21 cellular contexts compared by ENCODE assay signal in the genomic region with DNA sequence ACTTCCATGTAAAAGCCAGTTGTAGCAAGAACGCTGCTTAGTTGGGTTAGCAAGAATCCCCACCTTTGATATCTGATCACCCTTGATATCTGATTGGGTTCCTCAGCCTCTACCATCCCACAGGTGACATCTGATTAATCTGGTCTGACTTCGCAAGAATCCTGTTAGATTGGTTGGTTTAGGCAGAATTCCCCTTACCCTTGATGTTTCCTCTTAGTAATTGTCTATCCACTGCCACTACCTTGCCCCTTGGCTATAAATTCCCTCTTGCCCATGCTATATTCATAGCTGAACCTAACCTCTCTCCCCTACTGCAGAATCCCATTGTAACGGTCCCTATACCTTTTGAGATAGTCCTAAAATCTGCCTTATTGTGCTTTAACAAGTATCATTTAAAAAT.
"Had no signal": no experiment of that assay in that cellular context is flagged by ENCODE, and none has a peak within 500 bp of the region (broad histone marks: within the 10 kb centered on the region; RNA-seq: fewer than 3 reads in every experiment).

No MANE protein-coding gene starts in this region.

- H3K9me3 Mint-ChIP-seq: naive B cell; nephron; stimulated activated effector memory CD8-positive, alpha-beta T cell treated with anti-CD3 and anti-CD28 coated beads, Interleukin-12 subunit alpha, Interleukin-12 subunit beta, amount 100 ng/mL, for 72 hours; stimulated activated naive CD8-positive, alpha-beta T cell treated with anti-CD3 and anti-CD28 coated beads, Interleukin-15, Interleukin-2, amounts not matched to agents 100 ng/mL and 50 ng/mL, for 24 hours had no signal

- H3K36me3 Mint-ChIP-seq: naive B cell had no signal

- H3K9me3 ChIP-seq: esophagus muscularis mucosa, gastroesophageal sphincter, left ventricle myocardium inferior, lower lobe of right lung, psoas muscle, right lobe of liver, thoracic aorta, transverse colon had no signal

- H3K27me3 Mint-ChIP-seq: naive B cell; stimulated activated naive CD8-positive, alpha-beta T cell treated with anti-CD3 and anti-CD28 coated beads, Interleukin-15, Interleukin-2, amounts not matched to agents 100 ng/mL and 50 ng/mL, for 24 hours had no signal

- H3K4me1 ChIP-seq: right lobe of liver had no signal

- H3K27me3 ChIP-seq: dorsolateral prefrontal cortex, esophagus muscularis mucosa, gastroesophageal sphincter, right lobe of liver, transverse colon had no signal

- H3K36me3 ChIP-seq: gastroesophageal sphincter, lower lobe of right lung, right lobe of liver, thoracic aorta, transverse colon had no signal

- H3K27ac Mint-ChIP-seq: naive B cell; nephron; stimulated activated naive CD8-positive, alpha-beta T cell treated with anti-CD3 and anti-CD28 coated beads, Interleukin-15, Interleukin-2, amounts not matched to agents 100 ng/mL and 50 ng/mL, for 24 hours had no signal

- H3K4me3 ChIP-seq: dorsolateral prefrontal cortex, esophagus muscularis mucosa, gastroesophageal sphincter, left ventricle myocardium inferior, lower lobe of right lung, psoas muscle, right lobe of liver, thoracic aorta, transverse colon had no signal

- DNase-seq: cortex of kidney; dorsolateral prefrontal cortex; effector CD8-positive, alpha-beta T cell; glutamatergic neuron; islet precursor cell; left ventricle myocardium inferior; lower lobe of right lung; naive B cell; psoas muscle; retina; right lobe of liver; stimulated activated CD4-positive, alpha-beta T cell treated with anti-CD3 and anti-CD28 coated beads, Interleukin-4, amount 100 ng/mL, for 1 hour; stimulated activated CD8-positive, alpha-beta memory T cell treated with anti-CD3 and anti-CD28 coated beads, Interleukin-4, amount 100 ng/mL, for 48 hours; transverse colon had no signal

- H3K4me3 Mint-ChIP-seq: nephron; stimulated activated effector memory CD8-positive, alpha-beta T cell treated with anti-CD3 and anti-CD28 coated beads, Interleukin-12 subunit alpha, Interleukin-12 subunit beta, amount 100 ng/mL, for 72 hours; stimulated activated naive CD8-positive, alpha-beta T cell treated with anti-CD3 and anti-CD28 coated beads, Interleukin-15, Interleukin-2, amounts not matched to agents 100 ng/mL and 50 ng/mL, for 24 hours had no signal

- H3K27ac ChIP-seq: dorsolateral prefrontal cortex, esophagus muscularis mucosa, gastroesophageal sphincter, left ventricle myocardium inferior, lower lobe of right lung, psoas muscle, right lobe of liver, thoracic aorta, transverse colon had no signal

- FAIRE-seq: urothelium cell line had no signal

- ATAC-seq: gastroesophageal sphincter; lower lobe of right lung; psoas muscle; right lobe of liver; stimulated activated effector memory CD8-positive, alpha-beta T cell treated with anti-CD3 and anti-CD28 coated beads, Interleukin-12 subunit alpha, Interleukin-12 subunit beta, amount 100 ng/mL, for 72 hours had no signal
